13 cellular contexts compared by ENCODE assay signal in genomic region chr14:100181876-100182551, GRCh38. TPM values are rescaled to one million over a fixed set of nuclear protein-coding genes. Genes with fewer than 3 reads are reported as not detected.
DNase-seq lines count a peak whose midpoint lies in the region; ATAC-seq and TF ChIP-seq lines count a peak whose summit lies in the region.
"Not testable (repeated sequence)": the region's sequence is repeated elsewhere in the genome, so short reads cannot be mapped to it uniquely, and the experiment has no call there.
"Had no signal": no experiment of that assay in that cellular context is flagged by ENCODE, and none has a peak within 500 bp of the region (broad histone marks: within the 10 kb centered on the region; RNA-seq: fewer than 3 reads in every experiment).

No MANE protein-coding gene starts in this region.

- H2AFZ ChIP-seq in GM23248: 0 out of 2 replicates have a peak overlapping the region, but pooled peaks have one; percentile 33

- H3K27ac ChIP-seq in GM23248, brain microvascular endothelial cell: not testable (repeated sequence)

- intact Hi-C loops in sciatic nerve (cut with DNase I): not testable (repeated sequence)

- peak; percentile 51; the same call in 2 of the 3 replicates for ATAC-seq in SK-N-SH treated with all-trans-retinoic acid at 6 μM for 48 hours
- peak; percentile 48 for ATAC-seq in sciatic nerve

- not testable (repeated sequence) for H3K9me2 ChIP-seq in GM23248 (ENCODE audit: insufficient read depth)

- not testable (repeated sequence) for H3K36me3 ChIP-seq in GM23248 (ENCODE audit: low read depth); brain microvascular endothelial cell (replicated peaks)

- not testable (repeated sequence) for H3K27me3 ChIP-seq in GM23248 (replicated peaks; ENCODE audit: insufficient read depth); brain microvascular endothelial cell (replicated peaks)

- H3F3A ChIP-seq in GM23248 (ENCODE audit: insufficient read depth): not testable (repeated sequence)

- H3K4me2 ChIP-seq in GM23248 (ENCODE audit: unreplicated experiment): not testable (repeated sequence)

- not testable (repeated sequence) for H3K79me2 ChIP-seq in GM23248 (ENCODE audit: insufficient read depth)

- not testable (repeated sequence) for H3K9ac ChIP-seq in GM23248

- H3K4me1 ChIP-seq in GM23248 (ENCODE audit: insufficient read depth): not testable (repeated sequence)

- WGBS in GM23248 (ENCODE audit: low coverage in 1 of 2, low lambda C conversion rate in 2 of 2, missing lambda C conversion rate in 2 of 2), 2 experiments: 64 to 69% methylated on average over 3 to 4 of the region's 4 CpGs

- H4K20me1 ChIP-seq in GM23248 (ENCODE audit: insufficient read depth): not testable (repeated sequence)

- not testable (repeated sequence) for TF ChIP-seq CTCF in brain microvascular endothelial cell (IDR thresholded peaks at IDR 0.05; ENCODE audit: low read depth, low read length, missing control alignments)

- in situ Hi-C loops in GM23248 (cut with MboI); brain microvascular endothelial cell (cut with HindIII; ENCODE audit: low pct_ligation_motif_present, low sequenced_read_pairs): not testable (repeated sequence)

- H3K9me3 ChIP-seq in GM23248 (ENCODE audit: low read depth): not testable (repeated sequence)

- DNase-seq in AG08395 (ENCODE audit: low spot score) (peak; percentile 29), GM23248 (peak; percentile 60), brain microvascular endothelial cell (peak; percentile 14), glomerular visceral epithelial cell (ENCODE audit: extremely low spot score) (peak; percentile 69), myocyte (ENCODE audit: low read depth) (peak; percentile 11)
- DNase-seq in sciatic nerve (ENCODE audit: low spot score): not testable (repeated sequence)

- H3K4me3 ChIP-seq in GM23248; brain microvascular endothelial cell (ENCODE audit: low read depth, low read length): not testable (repeated sequence)

RNA-seq across cellular contexts. Expression of gene DEGS2, which starts 22.6 kb away (rescaled TPM):
- 1.4 TPM in 1 of 2 replicates, not detected in the other for total RNA-seq in GM23248 (2014; rRNA removed; shearing (Covaris generic))
- not detected in 2 replicates for polyA plus RNA-seq in GM23248 (2016; fragmentation: Nextera tagmentation; extraction: Ambion mirVana)
- total RNA-seq in myocyte (0.11 and 0.16 TPM in 2 replicates), sciatic nerve (3.4 TPM)
- polyA plus RNA-seq in myocyte (2012): 0.23 TPM
- total RNA-seq: A673, HFFc6, HT1080, Right ventricle myocardium inferior, SJCRH30 had no signal
- polyA plus RNA-seq: BJ had no signal

RNA-seq across cellular contexts. Expression of gene YY1, which starts 56.9 kb away (rescaled TPM):
- 43.3 and 45.3 TPM in 2 replicates for total RNA-seq in GM23248 (2014; rRNA removed; shearing (Covaris generic))
- 34.9 and 38.2 TPM in 2 replicates for polyA plus RNA-seq in GM23248 (2016; fragmentation: Nextera tagmentation; extraction: Ambion mirVana)
- total RNA-seq in myocyte (39.3 and 39.9 TPM in 2 replicates), sciatic nerve (59.9 TPM)
- polyA plus RNA-seq in myocyte (2012): 41.0 TPM
